ENCODE assay signal across 1 cellular context in the genomic region with DNA sequence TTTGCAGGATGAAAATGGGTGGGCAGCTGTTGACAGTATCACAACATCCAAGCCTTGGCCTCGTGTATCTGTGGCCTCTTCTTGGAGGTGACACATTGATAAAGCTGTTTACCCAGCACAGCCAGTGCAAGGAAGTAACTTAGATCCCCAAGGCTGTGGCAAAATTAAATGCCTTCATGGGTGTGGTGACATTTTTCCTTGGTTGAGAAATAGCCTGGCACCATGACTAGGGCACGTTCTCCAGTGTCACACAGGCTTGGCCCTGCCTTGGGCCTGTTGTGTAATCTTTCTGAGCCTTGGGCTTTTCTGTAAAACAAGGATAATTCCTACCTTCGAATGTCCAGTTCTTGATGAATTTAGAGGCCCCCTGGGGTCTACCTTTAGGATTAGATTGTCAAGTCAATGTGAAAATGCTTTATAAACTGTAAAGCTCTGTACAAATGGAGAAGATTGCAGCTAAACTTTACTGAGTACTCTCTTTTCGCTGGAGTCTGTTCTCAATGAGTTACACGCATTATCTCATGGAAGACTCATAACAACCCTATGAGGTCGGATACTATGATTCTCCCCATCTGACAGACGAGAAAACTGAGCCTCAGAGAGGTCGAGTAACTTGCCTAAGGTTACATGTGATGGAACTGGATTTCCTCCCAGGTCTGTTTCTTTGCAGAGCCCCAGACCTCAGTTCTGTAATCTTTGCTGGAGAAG.
TF ChIP-seq lines count a peak whose summit lies in the region.

No MANE protein-coding gene starts in this region.

TF ChIP-seq in HCT116, 20 proteins besides CTCF, POLR2A, EP300 and RAD21:
- peak; percentile 88 for TF ChIP-seq CEBPB (IDR thresholded peaks at IDR 0.05; ENCODE audit: low read depth)
- no peak for TF ChIP-seq ZFX (IDR thresholded peaks at IDR 0.05)
- peak; percentile 55 for TF ChIP-seq MAX (IDR thresholded peaks at IDR 0.05)
- TF ChIP-seq EZH2phosphoT487 (IDR thresholded peaks at IDR 0.05; ENCODE audit: borderline replicate concordance): no peak
- TF ChIP-seq ZBTB33 (IDR thresholded peaks at IDR 0.05; ENCODE audit: extremely low read depth, insufficient replicate concordance, low read length): no peak
- no peak for TF ChIP-seq FOSL1 (IDR thresholded peaks at IDR 0.05; ENCODE audit: low read depth)
- TF ChIP-seq SIN3A (IDR thresholded peaks at IDR 0.05; ENCODE audit: low read depth): 0 out of 2 replicates have a peak, but pooled peaks have one; percentile 32
- TF ChIP-seq JUND (IDR thresholded peaks at IDR 0.05): peak; percentile 32; the same call in 1 of the 2 replicates
- no peak for TF ChIP-seq ZNF274 (IDR thresholded peaks at IDR 0.05; ENCODE audit: low read depth, low read length)
- peak; percentile 36; the same call in 1 of the 2 replicates for TF ChIP-seq SP1 (IDR thresholded peaks at IDR 0.05; ENCODE audit: low read depth)
- TF ChIP-seq TCF7L2 (IDR thresholded peaks at IDR 0.05; ENCODE audit: borderline replicate concordance, extremely low read depth, insufficient read depth, insufficient read length): no peak
- TF ChIP-seq EGR1 (IDR thresholded peaks at IDR 0.05; ENCODE audit: low read depth): no peak
- TF ChIP-seq, protein P1, sequence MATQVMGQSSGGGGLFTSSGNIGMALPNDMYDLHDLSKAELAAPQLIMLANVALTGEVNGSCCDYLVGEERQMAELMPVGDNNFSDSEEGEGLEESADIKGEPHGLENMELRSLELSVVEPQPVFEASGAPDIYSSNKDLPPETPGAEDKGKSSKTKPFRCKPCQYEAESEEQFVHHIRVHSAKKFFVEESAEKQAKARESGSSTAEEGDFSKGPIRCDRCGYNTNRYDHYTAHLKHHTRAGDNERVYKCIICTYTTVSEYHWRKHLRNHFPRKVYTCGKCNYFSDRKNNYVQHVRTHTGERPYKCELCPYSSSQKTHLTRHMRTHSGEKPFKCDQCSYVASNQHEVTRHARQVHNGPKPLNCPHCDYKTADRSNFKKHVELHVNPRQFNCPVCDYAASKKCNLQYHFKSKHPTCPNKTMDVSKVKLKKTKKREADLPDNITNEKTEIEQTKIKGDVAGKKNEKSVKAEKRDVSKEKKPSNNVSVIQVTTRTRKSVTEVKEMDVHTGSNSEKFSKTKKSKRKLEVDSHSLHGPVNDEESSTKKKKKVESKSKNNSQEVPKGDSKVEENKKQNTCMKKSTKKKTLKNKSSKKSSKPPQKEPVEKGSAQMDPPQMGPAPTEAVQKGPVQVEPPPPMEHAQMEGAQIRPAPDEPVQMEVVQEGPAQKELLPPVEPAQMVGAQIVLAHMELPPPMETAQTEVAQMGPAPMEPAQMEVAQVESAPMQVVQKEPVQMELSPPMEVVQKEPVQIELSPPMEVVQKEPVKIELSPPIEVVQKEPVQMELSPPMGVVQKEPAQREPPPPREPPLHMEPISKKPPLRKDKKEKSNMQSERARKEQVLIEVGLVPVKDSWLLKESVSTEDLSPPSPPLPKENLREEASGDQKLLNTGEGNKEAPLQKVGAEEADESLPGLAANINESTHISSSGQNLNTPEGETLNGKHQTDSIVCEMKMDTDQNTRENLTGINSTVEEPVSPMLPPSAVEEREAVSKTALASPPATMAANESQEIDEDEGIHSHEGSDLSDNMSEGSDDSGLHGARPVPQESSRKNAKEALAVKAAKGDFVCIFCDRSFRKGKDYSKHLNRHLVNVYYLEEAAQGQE (IDR thresholded peaks at IDR 0.05; ENCODE audit: low read depth): no peak
- no peak for TF ChIP-seq YY1 (IDR thresholded peaks at IDR 0.05; ENCODE audit: extremely low read depth, insufficient replicate concordance, low read depth, low read length)
- no peak for TF ChIP-seq EZH2 (IDR thresholded peaks at IDR 0.05)
- TF ChIP-seq ELF1 (IDR thresholded peaks at IDR 0.05; ENCODE audit: borderline replicate concordance, low read depth): no peak
- no peak for TF ChIP-seq POLR2AphosphoS5 (IDR thresholded peaks at IDR 0.05; ENCODE audit: low read depth, low read length)
- 0 out of 2 replicates have a peak, but pooled peaks have one; percentile 50 for TF ChIP-seq CBX3 (IDR thresholded peaks at IDR 0.05; ENCODE audit: low read depth)
- no peak for TF ChIP-seq SRF (IDR thresholded peaks at IDR 0.05; ENCODE audit: low read depth)
- TF ChIP-seq ATF3 (IDR thresholded peaks at IDR 0.05): no peak
